In the genomic region with DNA sequence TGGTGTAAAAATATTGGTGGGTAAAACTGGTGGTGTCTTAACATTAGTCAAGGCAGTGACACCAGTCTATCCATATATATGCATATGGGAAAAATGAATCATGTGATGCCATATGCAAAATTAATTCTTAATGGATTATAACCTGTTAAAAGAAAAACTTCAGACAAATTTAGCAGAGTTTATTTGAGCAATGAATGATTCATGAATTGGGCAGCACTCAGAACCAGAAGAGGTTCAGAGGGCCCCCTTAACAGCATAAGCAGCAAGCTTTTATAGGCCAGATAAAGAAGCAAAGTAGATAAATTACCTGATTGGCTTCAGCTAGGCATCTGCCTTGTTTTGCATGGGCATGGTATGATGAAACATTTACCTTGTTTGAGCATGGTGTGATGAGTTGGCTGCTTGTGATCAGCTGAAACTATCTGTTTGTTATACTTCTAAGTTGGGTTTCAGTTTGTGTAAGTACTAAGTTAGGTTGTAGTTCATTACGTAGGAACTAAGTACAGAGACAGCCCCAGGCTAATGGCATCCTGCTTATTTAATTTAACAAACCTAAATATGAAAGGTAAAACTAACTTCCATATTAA, we compare ENCODE assay signal across 20 cellular contexts.
A peak's percentile ranks its signal among the peaks of the same experiment; 100 is the strongest.
DNase-seq lines count a peak whose midpoint lies in the region; ATAC-seq, FAIRE-seq and TF ChIP-seq lines count a peak whose summit lies in the region.
"Had no signal": no experiment of that assay in that cellular context is flagged by ENCODE, and none has a peak within 500 bp of the region (broad histone marks: within the 10 kb centered on the region; RNA-seq: fewer than 3 reads in every experiment).

No MANE protein-coding gene starts in this region.

- intact Hi-C loops in activated CD8-positive, alpha-beta T cell treated with anti-CD3 and anti-CD28 coated beads for 36 hours (cut with micrococcal nuclease): loop anchor here (10.0 kb wide), 1 partner anchor 715 kb away; no protein-coding TSS in a partner anchor

- TF ChIP-seq CTCF in activated CD8-positive, alpha-beta T cell treated with anti-CD3 and anti-CD28 coated beads for 36 hours (IDR thresholded peaks at IDR 0.05): no peak

- peaks cover 18% of the 10 kb centered on the region for H3K36me3 Mint-ChIP-seq in activated CD8-positive, alpha-beta T cell treated with anti-CD3 and anti-CD28 coated beads for 36 hours (ENCODE audit: low read depth)
- H3K36me3 Mint-ChIP-seq in activated CD8-positive, alpha-beta T cell treated with anti-CD3 and anti-CD28 coated beads, Interleukin-2, amount 10 ng/mL, durations not matched to agents 7 days and 5 days (ENCODE audit: low read depth): peaks cover 20% of the 10 kb centered on the region

- POLR2A ChIA-PET in activated CD8-positive, alpha-beta T cell treated with anti-CD3 and anti-CD28 coated beads for 36 hours (lab: Charles Lee): no interaction called here
- POLR2A ChIA-PET in activated CD8-positive, alpha-beta T cell treated with anti-CD3 and anti-CD28 coated beads, Interleukin-2, amount 10 ng/mL, durations not matched to agents 7 days and 5 days (lab: Charles Lee): no interaction called here

- no peak for FAIRE-seq in urothelium cell line (lab: Jason Lieb, UNC)
- FAIRE-seq: A204.1 had no signal

- peaks cover 3% of the 10 kb centered on the region for H3K9me3 Mint-ChIP-seq in activated CD8-positive, alpha-beta T cell treated with anti-CD3 and anti-CD28 coated beads for 36 hours
- H3K9me3 Mint-ChIP-seq in activated CD8-positive, alpha-beta T cell treated with anti-CD3 and anti-CD28 coated beads, Interleukin-2, amount 10 ng/mL, durations not matched to agents 7 days and 5 days (ENCODE audit: insufficient read depth): peaks cover 4% of the 10 kb centered on the region
- peaks cover 5 to 7% of the 10 kb centered on the region in 2 donors for H3K9me3 Mint-ChIP-seq in stimulated activated naive CD8-positive, alpha-beta T cell treated with anti-CD3 and anti-CD28 coated beads, Interleukin-15, amount 100 ng/mL, for 72 hours

- CTCF ChIA-PET in activated CD8-positive, alpha-beta T cell treated with anti-CD3 and anti-CD28 coated beads for 36 hours (lab: Charles Lee): no interaction called here
- CTCF ChIA-PET in activated CD8-positive, alpha-beta T cell treated with anti-CD3 and anti-CD28 coated beads, Interleukin-2, amount 10 ng/mL, durations not matched to agents 7 days and 5 days (lab: Charles Lee): no interaction called here

- no peak overlapping the region for H3K27ac Mint-ChIP-seq in activated CD8-positive, alpha-beta T cell treated with anti-CD3 and anti-CD28 coated beads for 36 hours
- no peak overlapping the region for H3K27ac Mint-ChIP-seq in activated CD8-positive, alpha-beta T cell treated with anti-CD3 and anti-CD28 coated beads, Interleukin-2, amount 10 ng/mL, durations not matched to agents 7 days and 5 days
- H3K27ac Mint-ChIP-seq in stimulated activated naive CD8-positive, alpha-beta T cell treated with anti-CD3 and anti-CD28 coated beads, Interleukin-15, amount 100 ng/mL, for 72 hours: no peak overlapping the region
- H3K27ac Mint-ChIP-seq: CD4-positive, CD25-positive, alpha-beta regulatory T cell had no signal

- peak; percentile 43 for ATAC-seq in activated CD8-positive, alpha-beta T cell treated with anti-CD3 and anti-CD28 coated beads for 36 hours
- ATAC-seq in activated CD8-positive, alpha-beta T cell treated with anti-CD3 and anti-CD28 coated beads, Interleukin-2, amount 10 ng/mL, durations not matched to agents 7 days and 5 days: no peak
- peak; percentile 69 for ATAC-seq in stimulated activated naive CD8-positive, alpha-beta T cell treated with anti-CD3 and anti-CD28 coated beads, Interleukin-15, amount 100 ng/mL, for 72 hours
- ATAC-seq in stimulated activated naive CD8-positive, alpha-beta T cell treated with anti-CD3 and anti-CD28 coated beads, Interleukin-15, Interleukin-2, amounts not matched to agents 100 U/mL and 50 U/mL, for 24 hours: no peak
- ATAC-seq in left lobe of liver: peak; percentile 65
- ATAC-seq in GM18873 (IDR thresholded peaks at IDR 0.05; ENCODE audit: low FRiP score, unreplicated experiment): no peak
- ATAC-seq: HCT116 had no signal

- no peaks in the 10 kb centered on the region for H3K27me3 Mint-ChIP-seq in activated CD8-positive, alpha-beta T cell treated with anti-CD3 and anti-CD28 coated beads for 36 hours
- H3K27me3 Mint-ChIP-seq in activated CD8-positive, alpha-beta T cell treated with anti-CD3 and anti-CD28 coated beads, Interleukin-2, amount 10 ng/mL, durations not matched to agents 7 days and 5 days (ENCODE audit: low read depth): no peaks in the 10 kb centered on the region
- no peaks in the 10 kb centered on the region for H3K27me3 Mint-ChIP-seq in stimulated activated naive CD8-positive, alpha-beta T cell treated with anti-CD3 and anti-CD28 coated beads, Interleukin-15, amount 100 ng/mL, for 72 hours
- H3K27me3 Mint-ChIP-seq: CD4-positive, CD25-positive, alpha-beta regulatory T cell had no signal

- peaks cover 17% of the 10 kb centered on the region for H3K4me1 Mint-ChIP-seq in activated CD8-positive, alpha-beta T cell treated with anti-CD3 and anti-CD28 coated beads for 36 hours (ENCODE audit: low read depth)
- H3K4me1 Mint-ChIP-seq in activated CD8-positive, alpha-beta T cell treated with anti-CD3 and anti-CD28 coated beads, Interleukin-2, amount 10 ng/mL, durations not matched to agents 7 days and 5 days (ENCODE audit: low read depth): peaks cover 16% of the 10 kb centered on the region
- H3K4me1 Mint-ChIP-seq in stimulated activated naive CD8-positive, alpha-beta T cell treated with anti-CD3 and anti-CD28 coated beads, Interleukin-15, amount 100 ng/mL, for 72 hours: peaks cover 8% of the 10 kb centered on the region

- no peak overlapping the region for H3K4me3 Mint-ChIP-seq in activated CD8-positive, alpha-beta T cell treated with anti-CD3 and anti-CD28 coated beads for 36 hours
- no peak overlapping the region for H3K4me3 Mint-ChIP-seq in activated CD8-positive, alpha-beta T cell treated with anti-CD3 and anti-CD28 coated beads, Interleukin-2, amount 10 ng/mL, durations not matched to agents 7 days and 5 days
- no peak overlapping the region for H3K4me3 Mint-ChIP-seq in stimulated activated naive CD8-positive, alpha-beta T cell treated with anti-CD3 and anti-CD28 coated beads, Interleukin-15, amount 100 ng/mL, for 72 hours
- H3K4me3 Mint-ChIP-seq: CD4-positive, CD25-positive, alpha-beta regulatory T cell had no signal

- no peak for DNase-seq in activated CD8-positive, alpha-beta T cell treated with anti-CD3 and anti-CD28 coated beads for 36 hours
- DNase-seq in activated CD8-positive, alpha-beta T cell treated with anti-CD3 and anti-CD28 coated beads, Interleukin-2, amount 10 ng/mL, durations not matched to agents 7 days and 5 days: no peak
- DNase-seq in stimulated activated naive CD8-positive, alpha-beta T cell treated with anti-CD3 and anti-CD28 coated beads, Interleukin-15, amount 100 ng/mL, for 72 hours: no peak
- no peak for DNase-seq in stimulated activated naive CD8-positive, alpha-beta T cell treated with anti-CD3 and anti-CD28 coated beads, Interleukin-15, Interleukin-2, amounts not matched to agents 100 U/mL and 50 U/mL, for 24 hours
- DNase-seq in left lobe of liver (ENCODE audit: low spot score) (no peak), urothelium cell line (ENCODE audit: low spot score) (no peak)
- DNase-seq: DMS153, DND-41, NCI-H1092, NCI-H1417 treated with DMSO at 0.1 percent for 48 hours, NCI-H1694 treated with DMSO at 0.1 percent for 48 hours, NCI-H2081, NCI-H2227 treated with DMSO at 0.1 percent for 48 hours, NCI-H526 treated with DMSO at 0.1 percent for 48 hours, Right ventricle myocardium superior, RPMI8226 had no signal

Comparison
In these comparisons a context has a peak if more than half of its experiments do, and no peak if none do; other contexts are left out.
1. ATAC-seq: peak in activated CD8-positive, alpha-beta T cell treated with anti-CD3 and anti-CD28 coated beads for 36 hours (single experiment), stimulated activated naive CD8-positive, alpha-beta T cell treated with anti-CD3 and anti-CD28 coated beads, Interleukin-15, amount 100 ng/mL, for 72 hours (single experiment) and left lobe of liver (single experiment); none in activated CD8-positive, alpha-beta T cell treated with anti-CD3 and anti-CD28 coated beads, Interleukin-2, amount 10 ng/mL, durations not matched to agents 7 days and 5 days (single experiment), stimulated activated naive CD8-positive, alpha-beta T cell treated with anti-CD3 and anti-CD28 coated beads, Interleukin-15, Interleukin-2, amounts not matched to agents 100 U/mL and 50 U/mL, for 24 hours (single experiment) and GM18873 (single experiment).